31 cellular contexts compared by ENCODE assay signal in the genomic region with DNA sequence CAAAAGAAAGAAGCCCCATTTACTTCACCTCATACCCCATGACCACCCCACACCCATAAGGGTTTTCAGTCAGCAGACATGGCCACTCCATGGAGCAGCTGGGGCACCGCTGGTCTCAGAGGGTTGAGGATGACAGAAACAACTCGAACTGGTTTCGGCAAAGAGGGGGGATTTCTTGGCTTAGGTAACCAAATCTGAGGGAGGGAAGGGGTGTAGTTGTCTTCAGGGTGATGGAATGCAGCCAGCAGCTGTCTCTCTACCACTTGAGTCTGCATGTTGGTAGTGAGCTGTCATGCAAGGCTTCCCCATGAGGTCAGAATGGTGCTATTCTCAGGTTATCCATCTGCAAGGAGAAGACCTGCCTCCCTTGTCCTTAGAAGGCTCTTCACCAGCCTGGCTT. TPM values are rescaled to one million over a fixed set of nuclear protein-coding genes. Genes with fewer than 3 reads are reported as not detected.
DNase-seq lines count a peak whose midpoint lies in the region; ATAC-seq lines count a peak whose summit lies in the region.
"Had no signal": no experiment of that assay in that cellular context is flagged by ENCODE, and none has a peak within 500 bp of the region (broad histone marks: within the 10 kb centered on the region; RNA-seq: fewer than 3 reads in every experiment).

No MANE protein-coding gene starts in this region.

- peaks cover 29% of the 10 kb centered on the region for H3K4me1 ChIP-seq in SJCRH30
- H3K4me1 ChIP-seq: A549, BE2C, Caco-2 had no signal

- no peak overlapping the region for H3K4me3 ChIP-seq in SJCRH30
- H3K4me3 ChIP-seq: A549; BLaER1; BLaER1 treated with 17β-estradiol and CSF1 and Interleukin-3, amounts not matched to agents 10 nM and 100 nM had no signal

- H3K9me3 ChIP-seq in SJCRH30 (replicated peaks) = no peaks in the 10 kb centered on the region
- H3K9me3 ChIP-seq: BE2C, BLaER1 had no signal

- DNase-seq in SJCRH30 = peak; percentile 83 to 84
- DNase-seq in mesenteric fat pad (ENCODE audit: low spot score) = peak; percentile 35
- no peak for DNase-seq in sciatic nerve (ENCODE audit: low spot score)
- DNase-seq in NCI-H2029 treated with DMSO at 0.1 percent for 48 hours (lab: John Stamatoyannopoulos, UW) = no peak
- DNase-seq: 8988T; ACHN; AML-193; BE2C; C1 segment of cervical spinal cord; Caco-2; Calu3; CD4-positive, alpha-beta memory T cell; CD4-positive, alpha-beta T cell; CD4-positive, CD25-positive, alpha-beta regulatory T cell; CD8-positive, alpha-beta memory T cell; CD8-positive, alpha-beta T cell; COR-L47; DMS 273 treated with DMSO at 0.1 percent for 48 hours; DMS153; DMS53; DMS79; DMS79 treated with DMSO at 0.1 percent for 48 hours; DND-41; EL had no signal

- H3K27me3 ChIP-seq in SJCRH30 = no peaks in the 10 kb centered on the region
- H3K27me3 ChIP-seq: BE2C; BLaER1; BLaER1 treated with 17β-estradiol and CSF1 and Interleukin-3, amounts not matched to agents 10 nM and 100 nM had no signal

- ATAC-seq in sciatic nerve = no peak
- ATAC-seq: A549; CD8-positive, alpha-beta T cell had no signal

- intact Hi-C loops in sciatic nerve (cut with DNase I) = no loop called here

- H3K27ac ChIP-seq in SJCRH30 = peak overlapping the region; percentile 60
- H3K27ac ChIP-seq: 22Rv1; A549; BLaER1; BLaER1 treated with 17β-estradiol and CSF1 and Interleukin-3, amounts not matched to agents 10 nM and 100 nM; C4-2B had no signal

- H3K36me3 ChIP-seq in SJCRH30 = no peaks in the 10 kb centered on the region
- H3K36me3 ChIP-seq: BE2C; BLaER1; BLaER1 treated with 17β-estradiol and CSF1 and Interleukin-3, amounts not matched to agents 10 nM and 100 nM had no signal

RNA-seq across cellular contexts. Expression of a gene that starts 55.5 kb away (rescaled TPM):
- total RNA-seq in SJCRH30 (2014; rRNA removed; shearing (Covaris generic)) = 501 and 545 TPM in 2 replicates
- 13.2 TPM for total RNA-seq in mesenteric fat pad
- 14.4 TPM for total RNA-seq in sciatic nerve
- total RNA-seq: A172; B cell; Caco-2; CD4-positive, alpha-beta memory T cell; CD8-positive, alpha-beta memory T cell had no signal

RNA-seq across cellular contexts. Expression of a gene that starts 55.5 kb away (rescaled TPM):
- 7.1 and 8.9 TPM in 2 replicates for total RNA-seq in SJCRH30 (2014; rRNA removed; shearing (Covaris generic))
- 0.87 TPM for total RNA-seq in mesenteric fat pad
- 0.76 TPM for total RNA-seq in sciatic nerve
- total RNA-seq: A172; B cell; Caco-2; Calu3; CD4-positive, alpha-beta memory T cell; CD4-positive, alpha-beta T cell; CD4-positive, CD25-positive, alpha-beta regulatory T cell; CD8-positive, alpha-beta memory T cell; CD8-positive, alpha-beta T cell had no signal

Comparison
In these comparisons a context has a peak if more than half of its experiments do, and no peak if none do; other contexts are left out.
1. DNase-seq: peak in SJCRH30 (2 of 2) and mesenteric fat pad (single experiment); none in sciatic nerve (single experiment) and NCI-H2029 treated with DMSO at 0.1 percent for 48 hours (single experiment).
2. RNA of a gene that starts 55.5 kb away (total RNA-seq): 501 to 545 TPM in SJCRH30; 14.4 TPM in sciatic nerve (single experiment) and 13.2 TPM in mesenteric fat pad (single experiment); every median in the first group is over 10 times any median in the second.